Comparison of ENCODE assay signal across 17 cellular contexts in the genomic region with DNA sequence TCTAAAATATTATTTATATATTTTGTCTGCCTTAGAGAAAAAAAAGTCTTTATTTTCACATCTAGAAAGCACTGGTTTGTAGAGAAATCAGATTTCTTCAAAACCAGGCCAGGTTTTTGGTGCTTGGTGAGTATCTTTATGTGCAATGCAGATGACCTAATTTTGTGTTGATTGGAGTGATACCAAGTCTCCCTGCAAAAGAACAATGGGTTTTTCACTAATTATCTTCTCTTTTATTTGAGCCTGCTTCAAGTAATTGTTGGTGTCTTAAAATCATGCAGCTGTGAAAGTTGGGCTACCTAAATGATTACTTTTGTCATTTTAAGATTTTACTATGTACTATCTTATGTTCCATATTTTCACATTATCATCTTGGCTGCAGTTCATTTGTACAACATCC.
"Had no signal": no experiment of that assay in that cellular context is flagged by ENCODE, and none has a peak within 500 bp of the region (broad histone marks: within the 10 kb centered on the region; RNA-seq: fewer than 3 reads in every experiment).

No MANE protein-coding gene starts in this region.

- H3K4me1 Mint-ChIP-seq: activated B cell treated with CpG ODN at 0.5 μM for 24 hours; activated CD4-positive, alpha-beta T cell treated with anti-CD3 and anti-CD28 coated beads, Interleukin-2, amount 10 ng/mL, durations not matched to agents 7 days and 5 days; stimulated activated naive CD8-positive, alpha-beta T cell treated with anti-CD3 and anti-CD28 coated beads, Interleukin-15, amount 100 ng/mL, for 72 hours; T-helper 17 cell had no signal

- H3K4me3 ChIP-seq: esophagus squamous epithelium, gastrocnemius medialis, heart right ventricle, testis, upper lobe of right lung had no signal

- H3K27me3 Mint-ChIP-seq: activated B cell treated with CpG ODN at 0.5 μM for 24 hours; activated CD4-positive, alpha-beta T cell treated with anti-CD3 and anti-CD28 coated beads, Interleukin-2, amount 10 ng/mL, durations not matched to agents 7 days and 5 days; stimulated activated naive CD8-positive, alpha-beta T cell treated with anti-CD3 and anti-CD28 coated beads, Interleukin-15, amount 100 ng/mL, for 72 hours; T-helper 17 cell had no signal

- H3K27ac ChIP-seq: esophagus squamous epithelium, gastrocnemius medialis, heart right ventricle, testis, upper lobe of right lung had no signal

- H3K4me3 Mint-ChIP-seq: activated B cell treated with CpG ODN at 0.5 μM for 24 hours; activated CD4-positive, alpha-beta T cell treated with anti-CD3 and anti-CD28 coated beads, Interleukin-2, amount 10 ng/mL, durations not matched to agents 7 days and 5 days; activated naive CD8-positive, alpha-beta T cell; nephron progenitor cell; stimulated activated naive CD8-positive, alpha-beta T cell treated with anti-CD3 and anti-CD28 coated beads, Interleukin-15, amount 100 ng/mL, for 72 hours; T-helper 17 cell had no signal

- H3K9me3 ChIP-seq: esophagus squamous epithelium, gastrocnemius medialis, testis, upper lobe of right lung had no signal

- H3K9me3 Mint-ChIP-seq: activated B cell treated with CpG ODN at 0.5 μM for 24 hours; activated CD4-positive, alpha-beta T cell treated with anti-CD3 and anti-CD28 coated beads, Interleukin-2, amount 10 ng/mL, durations not matched to agents 7 days and 5 days; nephron progenitor cell had no signal

- DNase-seq: activated B cell treated with CpG ODN at 0.5 μM for 24 hours; activated effector memory CD4-positive, alpha-beta T cell treated with Interleukin-2 at 50 U/mL for 16 hours; activated T-cell treated with anti-CD3 and anti-CD28 coated beads for 4 hours; esophagus squamous epithelium; gastrocnemius medialis; heart right ventricle; islet precursor cell; left ventricle myocardium superior; nephron progenitor cell; stimulated activated CD4-positive, alpha-beta T cell treated with anti-CD3 and anti-CD28 coated beads, Interleukin-15, amount 100 ng/mL, for 24 hours; stimulated activated CD4-positive, alpha-beta T cell treated with anti-CD3 and anti-CD28 coated beads, Interleukin-4, amount 100 ng/mL, for 24 hours; stimulated activated naive CD8-positive, alpha-beta T cell treated with anti-CD3 and anti-CD28 coated beads, Interleukin-15, amount 100 ng/mL, for 72 hours; T-helper 17 cell; testis; upper lobe of right lung had no signal

- H3K36me3 Mint-ChIP-seq: activated naive CD8-positive, alpha-beta T cell had no signal

- H3K36me3 ChIP-seq: esophagus squamous epithelium, gastrocnemius medialis, heart right ventricle, upper lobe of right lung had no signal

- ATAC-seq: gastrocnemius medialis, heart right ventricle, left ventricle myocardium superior, T-helper 17 cell had no signal

- H3K27ac Mint-ChIP-seq: activated B cell treated with CpG ODN at 0.5 μM for 24 hours; activated CD4-positive, alpha-beta T cell treated with anti-CD3 and anti-CD28 coated beads, Interleukin-2, amount 10 ng/mL, durations not matched to agents 7 days and 5 days; activated naive CD8-positive, alpha-beta T cell; nephron progenitor cell; stimulated activated naive CD8-positive, alpha-beta T cell treated with anti-CD3 and anti-CD28 coated beads, Interleukin-15, amount 100 ng/mL, for 72 hours; T-helper 17 cell had no signal

- H3K4me1 ChIP-seq: esophagus squamous epithelium, gastrocnemius medialis, heart right ventricle, testis, upper lobe of right lung had no signal

- H3K27me3 ChIP-seq: gastrocnemius medialis, testis had no signal
